8 cellular contexts compared by ENCODE assay signal in the genomic region with DNA sequence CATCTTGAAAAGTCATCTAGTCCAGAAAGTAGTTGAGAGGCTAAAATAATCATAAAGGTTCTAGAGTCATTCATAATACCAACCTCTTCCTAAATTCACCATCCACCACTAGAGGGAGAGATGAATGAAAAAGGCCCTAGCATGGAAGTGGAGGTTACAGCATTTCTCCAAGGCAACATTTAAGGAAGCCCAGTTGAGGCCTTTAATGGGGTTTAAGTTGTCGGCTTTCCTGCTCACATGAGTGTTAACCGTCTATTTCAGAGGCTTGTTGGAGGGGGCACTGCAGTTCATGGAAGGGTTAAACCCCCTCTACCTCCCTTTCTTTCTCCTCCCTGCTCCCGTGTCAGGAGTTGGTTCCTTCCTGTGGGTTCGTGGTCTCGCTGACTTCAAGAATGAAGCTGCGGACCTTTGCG. TPM values are rescaled to one million over a fixed set of nuclear protein-coding genes. Genes with fewer than 3 reads are reported as not detected.
A peak's percentile ranks its signal among the peaks of the same experiment; 100 is the strongest.
DNase-seq lines count a peak whose midpoint lies in the region; ATAC-seq and TF ChIP-seq lines count a peak whose summit lies in the region.

No MANE protein-coding gene starts in this region.

- ATAC-seq in PC-3 (no peak), HG03521 (IDR thresholded peaks at IDR 0.05; ENCODE audit: unreplicated experiment) (no peak), GM21825 (IDR thresholded peaks at IDR 0.05; ENCODE audit: unreplicated experiment) (no peak)

- H3F3A ChIP-seq in PC-3 (ENCODE audit: low read length, unreplicated experiment) (no peaks in the 10 kb centered on the region), neural cell (ENCODE audit: insufficient read depth, low read length, poor library complexity, severe bottlenecking) (no peaks in the 10 kb centered on the region)

- no peak for TF ChIP-seq EP300 in neural cell (conservative IDR thresholded peaks at IDR 0.05; ENCODE audit: poor library complexity, severe bottlenecking)

- H3K9me3 ChIP-seq in A673 (ENCODE audit: low read depth, low read length, poor library complexity, severe bottlenecking) (no peaks in the 10 kb centered on the region), PC-3 (ENCODE audit: low read length) (no peaks in the 10 kb centered on the region), neural cell (ENCODE audit: low read length) (no peaks in the 10 kb centered on the region)

- no peak overlapping the region for H3K4me2 ChIP-seq in PC-3 (ENCODE audit: low read length)
- H3K4me2 ChIP-seq in neural cell (ENCODE audit: low read length), result no peak overlapping the region

- no peak overlapping the region for H3K27ac ChIP-seq in A673 (ENCODE audit: low read depth, low read length, poor library complexity, severe bottlenecking)
- H3K27ac ChIP-seq in PC-3 (ENCODE audit: low read length), result no peak overlapping the region
- H3K27ac ChIP-seq in coronary artery, result no peak overlapping the region
- no peak overlapping the region for H3K27ac ChIP-seq in neural cell (ENCODE audit: low read length)

- CTCF ChIA-PET in A673 (lab: Charles Lee) (interaction anchor here (0.7 kb wide), 1 partner anchor 233 kb away, joined by 3 read pairs; no protein-coding TSS in a partner anchor), PC-3 (lab: Charles Lee) (no interaction called here)

- TF ChIP-seq CTCF in A673 (conservative IDR thresholded peaks at IDR 0.05; ENCODE audit: low read depth, low read length) (peak; percentile 65), PC-3 (conservative IDR thresholded peaks at IDR 0.05; ENCODE audit: low read depth, low read length) (peak; percentile 63), coronary artery (IDR thresholded peaks at IDR 0.05) (peak; percentile 54), neural cell (IDR thresholded peaks at IDR 0.05; ENCODE audit: poor library complexity, severe bottlenecking) (peak; percentile 38)

- POLR2A ChIA-PET in A673 (lab: Charles Lee; ENCODE audit: low non-redundant PET) (no interaction called here), PC-3 (lab: Charles Lee; ENCODE audit: unreplicated experiment) (no interaction called here)

- H4K20me1 ChIP-seq in PC-3 (ENCODE audit: low read length), result no peaks in the 10 kb centered on the region
- no peaks in the 10 kb centered on the region for H4K20me1 ChIP-seq in neural cell (ENCODE audit: insufficient read depth)

- peaks cover 6% of the 10 kb centered on the region for H3K27me3 ChIP-seq in A673 (replicated peaks; ENCODE audit: insufficient read depth, low read depth, low read length, poor library complexity)
- peaks cover 22% of the 10 kb centered on the region for H3K27me3 ChIP-seq in PC-3 (ENCODE audit: low read length)
- no peaks in the 10 kb centered on the region for H3K27me3 ChIP-seq in neural cell (ENCODE audit: insufficient read depth, low read depth, low read length)

- H2AFZ ChIP-seq in PC-3 (ENCODE audit: low read length) (no peak overlapping the region), neural cell (ENCODE audit: low read depth, low read length) (no peak overlapping the region)

- DNase-seq in A673 (ENCODE audit: low spot score) (peak; percentile 67), GM03348 (ENCODE audit: low spot score) (peak; percentile 77), PC-3 (peak; percentile 64), coronary artery (ENCODE audit: low spot score) (no peak), NCI-H1092 treated with DMSO at 0.1 percent for 48 hours (lab: John Stamatoyannopoulos, UW) (no peak)

- no peaks in the 10 kb centered on the region for H3K9me2 ChIP-seq in PC-3 (replicated peaks; ENCODE audit: low read length)
- H3K9me2 ChIP-seq in neural cell (ENCODE audit: insufficient read depth, low read length), result no peaks in the 10 kb centered on the region

- H3K9ac ChIP-seq in PC-3 (ENCODE audit: low read length) (no peak overlapping the region), neural cell (ENCODE audit: low read length) (no peak overlapping the region)

- BruUV-seq in A673 (replicated peaks; lab: Mats Ljungman, UMichigan) (no TSS peak), PC-3 (replicated peaks; lab: Mats Ljungman, UMichigan) (no TSS peak)

- H3K4me3 ChIP-seq in A673 (ENCODE audit: low read depth, low read length, poor library complexity, severe bottlenecking) (no peak overlapping the region), PC-3 (ENCODE audit: low read length) (no peak overlapping the region), coronary artery (no peak overlapping the region), neural cell (ENCODE audit: low read length) (no peak overlapping the region)

- intact Hi-C loops in A673 (cut with micrococcal nuclease; ENCODE audit: unreplicated experiment), result loop anchor here (2.0 to 10.0 kb wide), 2 partner anchors 145 to 547 kb away; no protein-coding TSS in a partner anchor
- intact Hi-C loops in PC-3 (cut with micrococcal nuclease), result no loop called here

- TF ChIP-seq RAD21 in neural cell (conservative IDR thresholded peaks at IDR 0.05), result peak; percentile 29

- no peaks in the 10 kb centered on the region for H3K36me3 ChIP-seq in A673 (ENCODE audit: insufficient read depth, low read length, poor library complexity, severe bottlenecking)
- H3K36me3 ChIP-seq in PC-3 (ENCODE audit: low read depth, low read length), result no peaks in the 10 kb centered on the region
- H3K36me3 ChIP-seq in neural cell (ENCODE audit: insufficient read depth, low read length), result no peaks in the 10 kb centered on the region

- H3K79me2 ChIP-seq in PC-3 (ENCODE audit: low read length) (no peaks in the 10 kb centered on the region), neural cell (replicated peaks; ENCODE audit: insufficient read depth, low read length) (peaks cover 6% of the 10 kb centered on the region)

- H3K4me1 ChIP-seq in A673 (ENCODE audit: insufficient read depth, low read length, poor library complexity, severe bottlenecking) (peaks cover 8% of the 10 kb centered on the region), PC-3 (ENCODE audit: insufficient read depth, low read length) (no peaks in the 10 kb centered on the region)

TF ChIP-seq in neural cell, 6 proteins besides CTCF, POLR2A, EP300 and RAD21:
- TF ChIP-seq EZH2 (IDR thresholded peaks at IDR 0.05; ENCODE audit: borderline replicate concordance, insufficient read depth, low read length, poor library complexity, severe bottlenecking), result no peak
- peak; percentile 42 for TF ChIP-seq SMC3 (conservative IDR thresholded peaks at IDR 0.05; ENCODE audit: poor library complexity)

RNA-seq across cellular contexts. Expression of gene SLCO3A1, which starts 3.8 kb away (rescaled TPM):
- total RNA-seq in A673 (2021) (16.6 and 17.7 TPM in 2 replicates), PC-3 (2014; rRNA removed) (0.07 and 0.35 TPM in 2 replicates)
- polyA plus RNA-seq in neural cell, result 14.2 and 24.5 TPM in 2 replicates
- 39.0 and 46.7 TPM in 2 replicates for polyA minus RNA-seq in neural cell

Comparison
In these comparisons a context has a peak if more than half of its experiments do, and no peak if none do; other contexts are left out.
1. DNase-seq: peak in A673 (single experiment), GM03348 (single experiment) and PC-3 (single experiment); none in coronary artery (single experiment) and NCI-H1092 treated with DMSO at 0.1 percent for 48 hours (single experiment).
2. RNA of gene SLCO3A1, which starts 3.8 kb away (total RNA-seq): 16.6 to 17.7 TPM in A673; 0.07 to 0.35 TPM in PC-3; every median in the first group is over 10 times any median in the second.
3. Peak in every context shown above with its lines, with median percentiles within 50 percentile points of each other: CTCF ChIP-seq.